Comparison of ENCODE assay signal across 8 cellular contexts in genomic region chr9:130825051-130825651, GRCh38. TPM values are rescaled to one million over a fixed set of nuclear protein-coding genes. Genes with fewer than 3 reads are reported as not detected.
A peak's percentile ranks its signal among the peaks of the same experiment; 100 is the strongest.
DNase-seq lines count a peak whose midpoint lies in the region; ATAC-seq and TF ChIP-seq lines count a peak whose summit lies in the region.

No MANE protein-coding gene starts in this region.

- H3K36me3 Mint-ChIP-seq in HFFc6 (ENCODE audit: low read depth), result peaks cover 14% of the 10 kb centered on the region

- peaks cover 36% of the 10 kb centered on the region for H3K4me1 Mint-ChIP-seq in HFFc6 (ENCODE audit: low read depth)

- TF ChIP-seq CTCF in HFFc6 (IDR thresholded peaks at IDR 0.05) (no peak), left ventricle myocardium inferior (IDR thresholded peaks at IDR 0.05; ENCODE audit: borderline replicate concordance) (no peak)

- H3K4me3 Mint-ChIP-seq in HFFc6, result peak overlapping the region; percentile 72

- peaks cover 13% of the 10 kb centered on the region for H3K9me3 Mint-ChIP-seq in HFFc6

- peak; percentile 24 for DNase-seq in HFFc6
- DNase-seq in left ventricle myocardium inferior, result no peak
- DNase-seq in CD1c-positive myeloid dendritic cell (ENCODE audit: extremely low spot score), result no peak
- no peak for DNase-seq in effector memory CD4-positive, alpha-beta T cell
- DNase-seq in KG1 (lab: John Stamatoyannopoulos, UW), result no peak

- no peaks in the 10 kb centered on the region for H3K9me3 ChIP-seq in left ventricle myocardium inferior (replicated peaks)
- no peaks in the 10 kb centered on the region for H3K9me3 ChIP-seq in skeletal muscle satellite cell (replicated peaks; ENCODE audit: low read length)
- no peaks in the 10 kb centered on the region for H3K9me3 ChIP-seq in effector memory CD4-positive, alpha-beta T cell (ENCODE audit: control insufficient read depth, low read length)

- H3K27me3 Mint-ChIP-seq in HFFc6 (ENCODE audit: insufficient read depth), result no peaks in the 10 kb centered on the region; the same call in 1 of the 2 replicates

- H3K9ac ChIP-seq in skeletal muscle satellite cell (ENCODE audit: low read depth, low read length), result peak overlapping the region; percentile 59

- H3K27me3 ChIP-seq in left ventricle myocardium inferior (ENCODE audit: low read depth), result no peaks in the 10 kb centered on the region
- no peaks in the 10 kb centered on the region for H3K27me3 ChIP-seq in skeletal muscle satellite cell (ENCODE audit: control insufficient read depth, insufficient read depth, low read length)
- no peaks in the 10 kb centered on the region for H3K27me3 ChIP-seq in effector memory CD4-positive, alpha-beta T cell (replicated peaks; ENCODE audit: control insufficient read depth, insufficient read depth, low read length, poor library complexity, severe bottlenecking)

- H3K36me3 ChIP-seq in left ventricle myocardium inferior (no peaks in the 10 kb centered on the region), skeletal muscle satellite cell (ENCODE audit: insufficient read depth, low read length) (no peaks in the 10 kb centered on the region)
- H3K36me3 ChIP-seq in effector memory CD4-positive, alpha-beta T cell (ENCODE audit: control insufficient read depth, insufficient read depth, low read length), result no peaks in the 10 kb centered on the region

- peak; percentile 92 for ATAC-seq in SK-N-SH treated with all-trans-retinoic acid at 6 μM for 48 hours
- ATAC-seq in HG03045 (IDR thresholded peaks at IDR 0.05; ENCODE audit: unreplicated experiment), result no peak

- H3K4me3 ChIP-seq in left ventricle myocardium inferior, result peak overlapping the region; percentile 1
- H3K4me3 ChIP-seq in skeletal muscle satellite cell (ENCODE audit: low read length), result peak overlapping the region; percentile 28
- no peak overlapping the region for H3K4me3 ChIP-seq in effector memory CD4-positive, alpha-beta T cell (ENCODE audit: insufficient read depth, low read depth, low read length, poor library complexity, severe bottlenecking)

- H3K27ac ChIP-seq in left ventricle myocardium inferior (replicated peaks), result peak overlapping the region; percentile 82
- no peak overlapping the region for H3K27ac ChIP-seq in effector memory CD4-positive, alpha-beta T cell (ENCODE audit: insufficient read depth, low read length, poor library complexity, severe bottlenecking)

- H3K4me2 ChIP-seq in skeletal muscle satellite cell (ENCODE audit: low read length), result peak overlapping the region; percentile 79

- intact Hi-C loops in left ventricle myocardium inferior (cut with micrococcal nuclease), result no loop called here

- peaks cover 37% of the 10 kb centered on the region for H3K4me1 ChIP-seq in left ventricle myocardium inferior
- peaks cover 33% of the 10 kb centered on the region for H3K4me1 ChIP-seq in skeletal muscle satellite cell (ENCODE audit: control insufficient read depth, insufficient read depth, low read length)
- no peaks in the 10 kb centered on the region for H3K4me1 ChIP-seq in effector memory CD4-positive, alpha-beta T cell (ENCODE audit: control insufficient read depth, insufficient read depth, low read length, poor library complexity, severe bottlenecking)

- peak overlapping the region; percentile 87 for H3K27ac Mint-ChIP-seq in HFFc6

TF ChIP-seq in SK-N-SH treated with all-trans-retinoic acid at 6 μM for 48 hours, 23 proteins besides CTCF, POLR2A, EP300 and RAD21:
- TF ChIP-seq ISL1 (CRISPR knock-in tag; IDR thresholded peaks at IDR 0.05) (no peak), PPARA (CRISPR knock-in tag; IDR thresholded peaks at IDR 0.05; ENCODE audit: borderline replicate concordance) (0 out of 2 replicates have a peak, but pooled peaks have one; percentile 37), CREB5 (CRISPR knock-in tag; IDR thresholded peaks at IDR 0.05; ENCODE audit: low read depth) (no peak), ZC3H10 (CRISPR knock-in tag; IDR thresholded peaks at IDR 0.05) (no peak), GLIS3 (CRISPR knock-in tag; IDR thresholded peaks at IDR 0.05) (no peak), ZFP30 (CRISPR knock-in tag; IDR thresholded peaks at IDR 0.05) (no peak), ZNF8 (CRISPR knock-in tag; IDR thresholded peaks at IDR 0.05) (no peak), TOX (CRISPR knock-in tag; IDR thresholded peaks at IDR 0.05; ENCODE audit: borderline replicate concordance) (no peak), TCF4 (CRISPR knock-in tag; IDR thresholded peaks at IDR 0.05; ENCODE audit: borderline replicate concordance) (no peak), ZFP3 (CRISPR knock-in tag; IDR thresholded peaks at IDR 0.05) (0 out of 2 replicates have a peak, but pooled peaks have one; percentile 56), ESRRG (CRISPR knock-in tag; IDR thresholded peaks at IDR 0.05) (no peak), CSDC2 (CRISPR knock-in tag; IDR thresholded peaks at IDR 0.05) (no peak), ARNTL (CRISPR knock-in tag; IDR thresholded peaks at IDR 0.05; ENCODE audit: borderline replicate concordance, low read depth) (no peak), PATZ1 (CRISPR knock-in tag; IDR thresholded peaks at IDR 0.05; ENCODE audit: borderline replicate concordance) (no peak), RARB (CRISPR knock-in tag; IDR thresholded peaks at IDR 0.05) (no peak), POU6F1 (CRISPR knock-in tag; IDR thresholded peaks at IDR 0.05; ENCODE audit: borderline replicate concordance, low read depth) (no peak), CSRNP3 (CRISPR knock-in tag; IDR thresholded peaks at IDR 0.05) (no peak)

RNA-seq across cellular contexts. Expression of gene ABL1, which starts 9.9 kb away (rescaled TPM):
- total RNA-seq in HFFc6 (2021; fragmentation: NEBNext Ultra II Directional; extraction: Animal tissue kit (Norgen Biotek cat#: 25700)), result 10 to 100 TPM; 56.0 to 63.5 (median 62.8) TPM
- 30.7 TPM for total RNA-seq in left ventricle myocardium inferior
- 83.4 and 89.8 TPM in 2 replicates for total RNA-seq in skeletal muscle satellite cell (2012; rRNA removed)
